Comparison of ENCODE assay signal across 2 cellular contexts in the genomic region with DNA sequence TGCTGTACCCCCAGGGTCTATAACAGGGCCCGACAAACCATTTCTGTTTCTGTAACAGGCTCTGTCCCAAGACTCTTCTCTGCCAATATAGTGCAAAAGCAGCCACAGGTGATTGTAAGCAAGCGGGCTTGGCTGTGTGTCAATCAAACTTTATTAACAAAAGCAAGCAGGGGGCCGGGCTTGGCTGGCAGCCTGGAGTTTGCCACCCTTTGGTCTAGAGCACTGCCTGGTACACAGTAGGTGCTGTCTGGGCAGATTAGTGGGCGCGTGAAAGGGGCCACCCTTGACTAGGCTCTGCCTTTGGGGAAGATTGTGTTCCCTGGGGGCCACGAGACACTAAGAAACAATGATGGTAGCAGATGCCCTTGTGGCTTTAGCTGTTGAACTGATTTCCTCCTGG.
TF ChIP-seq lines count a peak whose summit lies in the region.

No MANE protein-coding gene starts in this region.

TF ChIP-seq in HEK293T, 16 proteins besides CTCF, POLR2A, EP300 and RAD21:
- TF ChIP-seq, protein P1, sequence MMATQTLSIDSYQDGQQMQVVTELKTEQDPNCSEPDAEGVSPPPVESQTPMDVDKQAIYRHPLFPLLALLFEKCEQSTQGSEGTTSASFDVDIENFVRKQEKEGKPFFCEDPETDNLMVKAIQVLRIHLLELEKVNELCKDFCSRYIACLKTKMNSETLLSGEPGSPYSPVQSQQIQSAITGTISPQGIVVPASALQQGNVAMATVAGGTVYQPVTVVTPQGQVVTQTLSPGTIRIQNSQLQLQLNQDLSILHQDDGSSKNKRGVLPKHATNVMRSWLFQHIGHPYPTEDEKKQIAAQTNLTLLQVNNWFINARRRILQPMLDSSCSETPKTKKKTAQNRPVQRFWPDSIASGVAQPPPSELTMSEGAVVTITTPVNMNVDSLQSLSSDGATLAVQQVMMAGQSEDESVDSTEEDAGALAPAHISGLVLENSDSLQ (IDR thresholded peaks at IDR 0.05), result peak; percentile 80
- TF ChIP-seq CTBP1 (IDR thresholded peaks at IDR 0.05; ENCODE audit: borderline replicate concordance) (no peak), LEF1 (IDR thresholded peaks at IDR 0.05; ENCODE audit: borderline replicate concordance) (no peak)

TF ChIP-seq in GM12878, 131 proteins besides CTCF, POLR2A, EP300 and RAD21:
- TF ChIP-seq, protein P2, sequence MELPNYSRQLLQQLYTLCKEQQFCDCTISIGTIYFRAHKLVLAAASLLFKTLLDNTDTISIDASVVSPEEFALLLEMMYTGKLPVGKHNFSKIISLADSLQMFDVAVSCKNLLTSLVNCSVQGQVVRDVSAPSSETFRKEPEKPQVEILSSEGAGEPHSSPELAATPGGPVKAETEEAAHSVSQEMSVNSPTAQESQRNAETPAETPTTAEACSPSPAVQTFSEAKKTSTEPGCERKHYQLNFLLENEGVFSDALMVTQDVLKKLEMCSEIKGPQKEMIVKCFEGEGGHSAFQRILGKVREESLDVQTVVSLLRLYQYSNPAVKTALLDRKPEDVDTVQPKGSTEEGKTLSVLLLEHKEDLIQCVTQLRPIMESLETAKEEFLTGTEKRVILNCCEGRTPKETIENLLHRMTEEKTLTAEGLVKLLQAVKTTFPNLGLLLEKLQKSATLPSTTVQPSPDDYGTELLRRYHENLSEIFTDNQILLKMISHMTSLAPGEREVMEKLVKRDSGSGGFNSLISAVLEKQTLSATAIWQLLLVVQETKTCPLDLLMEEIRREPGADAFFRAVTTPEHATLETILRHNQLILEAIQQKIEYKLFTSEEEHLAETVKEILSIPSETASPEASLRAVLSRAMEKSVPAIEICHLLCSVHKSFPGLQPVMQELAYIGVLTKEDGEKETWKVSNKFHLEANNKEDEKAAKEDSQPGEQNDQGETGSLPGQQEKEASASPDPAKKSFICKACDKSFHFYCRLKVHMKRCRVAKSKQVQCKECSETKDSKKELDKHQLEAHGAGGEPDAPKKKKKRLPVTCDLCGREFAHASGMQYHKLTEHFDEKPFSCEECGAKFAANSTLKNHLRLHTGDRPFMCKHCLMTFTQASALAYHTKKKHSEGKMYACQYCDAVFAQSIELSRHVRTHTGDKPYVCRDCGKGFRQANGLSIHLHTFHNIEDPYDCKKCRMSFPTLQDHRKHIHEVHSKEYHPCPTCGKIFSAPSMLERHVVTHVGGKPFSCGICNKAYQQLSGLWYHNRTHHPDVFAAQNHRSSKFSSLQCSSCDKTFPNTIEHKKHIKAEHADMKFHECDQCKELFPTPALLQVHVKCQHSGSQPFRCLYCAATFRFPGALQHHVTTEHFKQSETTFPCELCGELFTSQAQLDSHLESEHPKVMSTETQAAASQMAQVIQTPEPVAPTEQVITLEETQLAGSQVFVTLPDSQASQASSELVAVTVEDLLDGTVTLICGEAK (IDR thresholded peaks at IDR 0.05; ENCODE audit: borderline replicate concordance), result peak; percentile 30; the same call in 1 of the 2 replicates
- TF ChIP-seq, protein P1 (IDR thresholded peaks at IDR 0.05), result no peak
- no peak for TF ChIP-seq NFIC (IDR thresholded peaks at IDR 0.05; ENCODE audit: low read depth, low read length)
